24 cellular contexts compared by ENCODE assay signal in the genomic region with DNA sequence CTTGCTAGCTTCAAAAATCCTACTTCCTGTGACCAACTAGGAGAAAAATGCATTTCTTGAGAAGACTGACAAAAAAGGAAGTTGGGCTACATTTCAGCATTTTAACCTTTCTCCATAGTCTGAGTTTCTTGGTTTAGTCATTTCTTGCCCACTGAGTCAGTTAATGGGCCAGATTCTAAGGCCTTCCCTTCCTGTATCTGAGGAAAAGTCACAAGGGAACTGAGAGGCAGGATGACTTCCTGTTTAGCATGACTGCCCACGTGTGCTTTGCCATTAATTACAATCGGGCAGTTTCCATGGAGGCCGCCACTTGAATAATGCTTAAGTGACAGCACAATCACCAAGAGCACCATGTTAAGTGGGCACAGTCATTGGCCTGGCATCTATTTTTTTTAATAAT.
DNase-seq lines count a peak whose midpoint lies in the region; ATAC-seq lines count a peak whose summit lies in the region.
"Had no signal": no experiment of that assay in that cellular context is flagged by ENCODE, and none has a peak within 500 bp of the region (broad histone marks: within the 10 kb centered on the region; RNA-seq: fewer than 3 reads in every experiment).

No MANE protein-coding gene starts in this region.

- no peak overlapping the region for H2BK12ac ChIP-seq in mesenchymal stem cell (ENCODE audit: low read length in 2 of 2)

- H4K8ac ChIP-seq in mesenchymal stem cell (ENCODE audit: low read length) = no peak overlapping the region

- intact Hi-C loops in dendritic cell treated with granulocyte-macrophage colony-stimulating factor and Interleukin-4, amounts not matched to agents 40 ng/mL and 50 ng/mL, for 4 days (cut with micrococcal nuclease) = loop anchor here (1.0 to 5.0 kb wide), 2 partner anchors 14 to 45 kb away; no protein-coding TSS in a partner anchor

- no peak overlapping the region for H3K23ac ChIP-seq in mesenchymal stem cell (ENCODE audit: low read length in 2 of 2)

- H2BK120ac ChIP-seq in mesenchymal stem cell (ENCODE audit: low read depth, low read length) = no peak overlapping the region

- H3K27ac ChIP-seq in mesenchymal stem cell (ENCODE audit: low read length, poor library complexity, severe bottlenecking) = no peak overlapping the region
- H3K27ac ChIP-seq: body of pancreas, coronary artery, parathyroid adenoma, sigmoid colon, SJCRH30 had no signal

- H3K4me3 ChIP-seq in mesenchymal stem cell (ENCODE audit: insufficient read depth in 1 of 2, low read depth in 1 of 2, low read length in 2 of 2) = no peak overlapping the region
- H3K4me3 ChIP-seq: body of pancreas, coronary artery, sigmoid colon, SJCRH30 had no signal

- H3K14ac ChIP-seq in mesenchymal stem cell (ENCODE audit: low read length in 2 of 2) = no peak overlapping the region

- no peak overlapping the region for H2BK5ac ChIP-seq in mesenchymal stem cell (ENCODE audit: low read depth, low read length, poor library complexity, severe bottlenecking)

- H2AFZ ChIP-seq in mesenchymal stem cell (ENCODE audit: low read depth, low read length) = no peak overlapping the region
- H2AFZ ChIP-seq: parathyroid adenoma had no signal

- H2AK5ac ChIP-seq in mesenchymal stem cell (ENCODE audit: low read length, severe bottlenecking) = no peak overlapping the region

- H3K27me3 Mint-ChIP-seq in dendritic cell treated with granulocyte-macrophage colony-stimulating factor and Interleukin-4, amounts not matched to agents 40 ng/mL and 50 ng/mL, for 4 days = no peaks in the 10 kb centered on the region
- H3K27me3 Mint-ChIP-seq: stimulated activated naive CD8-positive, alpha-beta T cell treated with anti-CD3 and anti-CD28 coated beads, Interleukin-15, Interleukin-2, amounts not matched to agents 100 ng/mL and 50 ng/mL, for 24 hours had no signal

- H2BK15ac ChIP-seq in mesenchymal stem cell (ENCODE audit: low read depth, poor library complexity, severe bottlenecking) = no peak overlapping the region

- H3K79me1 ChIP-seq in mesenchymal stem cell (replicated peaks; ENCODE audit: low read length, poor library complexity, severe bottlenecking) = no peaks in the 10 kb centered on the region

- H3K4me1 ChIP-seq in mesenchymal stem cell (ENCODE audit: control insufficient read depth, insufficient read depth, low read depth, low read length) = no peaks in the 10 kb centered on the region
- H3K4me1 ChIP-seq: BE2C, body of pancreas, parathyroid adenoma, sigmoid colon, SJCRH30 had no signal

- H3K9me3 ChIP-seq in mesenchymal stem cell (ENCODE audit: control insufficient read depth, low read length) = no peaks in the 10 kb centered on the region
- H3K9me3 ChIP-seq: BE2C, body of pancreas, sigmoid colon, SJCRH30 had no signal

- peaks cover 30% of the 10 kb centered on the region for H3K36me3 Mint-ChIP-seq in dendritic cell treated with granulocyte-macrophage colony-stimulating factor and Interleukin-4, amounts not matched to agents 40 ng/mL and 50 ng/mL, for 4 days (ENCODE audit: low read depth)
- H3K36me3 Mint-ChIP-seq: activated naive CD4-positive, alpha-beta T cell treated with anti-CD3 and anti-CD28 coated beads, Interleukin-2, amount 50 U/mL, for 72 hours; natural killer cell had no signal

- peak overlapping the region; percentile 85 for H3K27ac Mint-ChIP-seq in dendritic cell treated with granulocyte-macrophage colony-stimulating factor and Interleukin-4, amounts not matched to agents 40 ng/mL and 50 ng/mL, for 4 days
- H3K27ac Mint-ChIP-seq: activated naive CD4-positive, alpha-beta T cell treated with anti-CD3 and anti-CD28 coated beads, Interleukin-2, amount 50 U/mL, for 72 hours; natural killer cell; stimulated activated naive CD8-positive, alpha-beta T cell treated with anti-CD3 and anti-CD28 coated beads, Interleukin-15, Interleukin-2, amounts not matched to agents 100 ng/mL and 50 ng/mL, for 24 hours had no signal

- peaks cover 52% of the 10 kb centered on the region for H3K4me1 Mint-ChIP-seq in dendritic cell treated with granulocyte-macrophage colony-stimulating factor and Interleukin-4, amounts not matched to agents 40 ng/mL and 50 ng/mL, for 4 days (ENCODE audit: low read depth)
- H3K4me1 Mint-ChIP-seq: natural killer cell had no signal

- no peak overlapping the region for H3K4me2 ChIP-seq in mesenchymal stem cell (ENCODE audit: low read length, poor library complexity, severe bottlenecking)

- H3K4me3 Mint-ChIP-seq in dendritic cell treated with granulocyte-macrophage colony-stimulating factor and Interleukin-4, amounts not matched to agents 40 ng/mL and 50 ng/mL, for 4 days = no peak overlapping the region
- H3K4me3 Mint-ChIP-seq: natural killer cell; stimulated activated naive CD8-positive, alpha-beta T cell treated with anti-CD3 and anti-CD28 coated beads, Interleukin-15, Interleukin-2, amounts not matched to agents 100 ng/mL and 50 ng/mL, for 24 hours had no signal

- H3K9me3 Mint-ChIP-seq in dendritic cell treated with granulocyte-macrophage colony-stimulating factor and Interleukin-4, amounts not matched to agents 40 ng/mL and 50 ng/mL, for 4 days = peaks cover 31% of the 10 kb centered on the region
- H3K9me3 Mint-ChIP-seq: stimulated activated naive CD8-positive, alpha-beta T cell treated with anti-CD3 and anti-CD28 coated beads, Interleukin-15, Interleukin-2, amounts not matched to agents 100 ng/mL and 50 ng/mL, for 24 hours had no signal

- H4K91ac ChIP-seq in mesenchymal stem cell (ENCODE audit: low read length) = no peak overlapping the region

- DNase-seq in DMS53 (lab: John Stamatoyannopoulos, UW) (peak; percentile 53), DMS53 treated with DMSO at 0.1 percent for 48 hours (lab: John Stamatoyannopoulos, UW; ENCODE audit: unreplicated experiment) (no peak), MV-4-11 (lab: John Stamatoyannopoulos, UW) (peak; percentile 84), mesenchymal stem cell (peak; percentile 6)
- DNase-seq in stimulated activated CD4-positive, alpha-beta T cell treated with anti-CD3 and anti-CD28 coated beads, Interleukin-2, amount 100 ng/mL, for 24 hours = no peak
- DNase-seq: 8988T, BE2C, body of pancreas, GF-D8, natural killer cell, NCI-H2029 treated with DMSO at 0.1 percent for 48 hours, NCI-H524 treated with DMSO at 0.1 percent for 48 hours, PC-3, sigmoid colon, SJCRH30, T-helper 2 cell had no signal

- H3K4ac ChIP-seq in mesenchymal stem cell (ENCODE audit: low read depth in 1 of 2, low read length in 2 of 2) = no peak overlapping the region

- no peak overlapping the region for H3K18ac ChIP-seq in mesenchymal stem cell (ENCODE audit: low read depth in 1 of 2, low read length in 2 of 2)

- no peaks in the 10 kb centered on the region for H3K36me3 ChIP-seq in mesenchymal stem cell (ENCODE audit: control insufficient read depth in 1 of 2, insufficient read depth in 2 of 2, low read depth in 1 of 2, low read length in 2 of 2)
- H3K36me3 ChIP-seq: BE2C, sigmoid colon, SJCRH30 had no signal

- ATAC-seq in GM21390 (IDR thresholded peaks at IDR 0.05; ENCODE audit: unreplicated experiment) (no peak), HG03095 (IDR thresholded peaks at IDR 0.05; ENCODE audit: unreplicated experiment) (no peak)
- ATAC-seq: body of pancreas, HepG2, natural killer cell, PC-3 had no signal

- H3K9ac ChIP-seq in mesenchymal stem cell (ENCODE audit: low read length) = no peak overlapping the region
- H3K9ac ChIP-seq: parathyroid adenoma had no signal

- no peaks in the 10 kb centered on the region for H3K27me3 ChIP-seq in mesenchymal stem cell (ENCODE audit: control insufficient read depth in 1 of 2, insufficient read depth in 1 of 2, low read length in 2 of 2)
- H3K27me3 ChIP-seq: BE2C, body of pancreas, sigmoid colon, SJCRH30 had no signal

- WGBS in mesenchymal stem cell = 41% methylated on average over 3 of the region's 3 CpGs

Comparison
In these comparisons a context has a peak if more than half of its experiments do, and no peak if none do; other contexts are left out.
1. DNase-seq: peak in DMS53 (single experiment), MV-4-11 (single experiment) and mesenchymal stem cell (single experiment); none in DMS53 treated with DMSO at 0.1 percent for 48 hours (single experiment) and stimulated activated CD4-positive, alpha-beta T cell treated with anti-CD3 and anti-CD28 coated beads, Interleukin-2, amount 100 ng/mL, for 24 hours (0 of 2).